ENCODE assay signal across 9 cellular contexts in the genomic region with DNA sequence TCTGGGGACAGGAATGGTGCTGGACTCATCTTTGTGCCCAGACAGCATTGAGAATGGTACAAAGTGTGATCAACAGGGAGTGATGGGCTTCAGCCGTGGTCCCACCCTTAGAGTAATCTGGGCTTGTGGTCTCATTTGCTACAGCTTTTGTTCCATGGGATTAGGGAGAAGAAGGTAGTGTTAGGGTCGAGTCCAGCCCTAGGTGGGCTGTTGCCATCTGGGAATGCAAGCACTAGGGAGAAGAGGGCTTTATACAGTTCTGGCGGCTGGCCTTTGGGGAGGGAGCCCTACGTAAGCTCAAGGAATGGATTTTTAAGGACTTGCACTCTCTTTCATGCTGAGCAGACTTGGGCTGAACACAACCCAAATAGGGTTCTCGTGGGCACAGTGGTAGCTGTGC. TPM values are rescaled to one million over a fixed set of nuclear protein-coding genes. Genes with fewer than 3 reads are reported as not detected.
DNase-seq lines count a peak whose midpoint lies in the region; ATAC-seq and TF ChIP-seq lines count a peak whose summit lies in the region.
"Had no signal": no experiment of that assay in that cellular context is flagged by ENCODE, and none has a peak within 500 bp of the region (broad histone marks: within the 10 kb centered on the region; RNA-seq: fewer than 3 reads in every experiment).

No MANE protein-coding gene starts in this region.

- H3K4me3 ChIP-seq in duodenal mucosa (ENCODE audit: low read depth in 1 of 2, low read length in 2 of 2) (peak overlapping the region in 1 of 2 donors; percentile 40), upper lobe of right lung (no peak overlapping the region)

- H3K9me3 ChIP-seq in duodenal mucosa (ENCODE audit: control insufficient read depth in 1 of 2, low read length in 2 of 2) (peaks cover 2 to 9% of the 10 kb centered on the region in 2 donors), upper lobe of right lung (no peaks in the 10 kb centered on the region)

- POLR2A ChIA-PET in activated naive CD8-positive, alpha-beta T cell treated with anti-CD3 and anti-CD28 coated beads, Interleukin-2, amount 10 ng/mL, durations not matched to agents 7 days and 5 days (lab: Charles Lee), result interaction anchor here (0.9 to 1.0 kb wide), 2 partner anchors 10 to 15 kb away, joined by 3 to 5 read pairs; no protein-coding TSS in a partner anchor
- POLR2A ChIA-PET in naive thymus-derived CD8-positive, alpha-beta T cell (lab: Charles Lee), result no interaction called here

- H3K27me3 ChIP-seq in duodenal mucosa (ENCODE audit: control insufficient read depth in 1 of 2, insufficient read depth in 2 of 2, low read length in 2 of 2), result no peaks in the 10 kb centered on the region
- H3K27me3 ChIP-seq in upper lobe of right lung, result no peaks in the 10 kb centered on the region

- peaks cover 31% of the 10 kb centered on the region for H3K4me1 Mint-ChIP-seq in activated naive CD8-positive, alpha-beta T cell treated with anti-CD3 and anti-CD28 coated beads, Interleukin-2, amount 10 ng/mL, durations not matched to agents 7 days and 5 days
- H3K4me1 Mint-ChIP-seq in activated naive CD8-positive, alpha-beta T cell treated with anti-CD3 and anti-CD28 coated beads, Interleukin-2, amount 50 U/mL, for 24 hours, result peaks cover 29% of the 10 kb centered on the region
- peaks cover 10 to 77% (median 32%) of the 10 kb centered on the region in 4 donors for H3K4me1 Mint-ChIP-seq in naive thymus-derived CD8-positive, alpha-beta T cell

- H3K4me3 Mint-ChIP-seq in activated naive CD8-positive, alpha-beta T cell treated with anti-CD3 and anti-CD28 coated beads, Interleukin-2, amount 10 ng/mL, durations not matched to agents 7 days and 5 days, result peak overlapping the region; percentile 72
- no peak overlapping the region for H3K4me3 Mint-ChIP-seq in activated naive CD8-positive, alpha-beta T cell treated with anti-CD3 and anti-CD28 coated beads, Interleukin-2, amount 50 U/mL, for 24 hours
- H3K4me3 Mint-ChIP-seq in naive thymus-derived CD8-positive, alpha-beta T cell, result peak overlapping the region in 8 of 10 donors; percentile 27 to 80 (median 56)

- H3K4me1 ChIP-seq in duodenal mucosa (ENCODE audit: control insufficient read depth in 1 of 2, insufficient read depth in 2 of 2, low read length in 2 of 2), result peaks cover 42 to 52% of the 10 kb centered on the region in 2 donors
- H3K4me1 ChIP-seq in upper lobe of right lung, result peaks cover 43% of the 10 kb centered on the region

- intact Hi-C loops in upper lobe of right lung (cut with DNase I), result no loop called here

- no peak for TF ChIP-seq CTCF in upper lobe of right lung (IDR thresholded peaks at IDR 0.05)

- H3K36me3 Mint-ChIP-seq in activated naive CD8-positive, alpha-beta T cell treated with anti-CD3 and anti-CD28 coated beads, Interleukin-2, amount 10 ng/mL, durations not matched to agents 7 days and 5 days, result peaks cover 3% of the 10 kb centered on the region
- peaks cover 2% of the 10 kb centered on the region for H3K36me3 Mint-ChIP-seq in activated naive CD8-positive, alpha-beta T cell treated with anti-CD3 and anti-CD28 coated beads, Interleukin-2, amount 50 U/mL, for 24 hours (ENCODE audit: low read depth)
- peaks cover 0 to 17% (median 2%) of the 10 kb centered on the region in 3 donors for H3K36me3 Mint-ChIP-seq in naive thymus-derived CD8-positive, alpha-beta T cell

- H3K36me3 ChIP-seq in duodenal mucosa (ENCODE audit: control insufficient read depth in 1 of 2, insufficient read depth in 2 of 2, low read length in 2 of 2) (no peaks in the 10 kb centered on the region), upper lobe of right lung (no peaks in the 10 kb centered on the region)

- H3K27ac Mint-ChIP-seq in activated naive CD8-positive, alpha-beta T cell treated with anti-CD3 and anti-CD28 coated beads, Interleukin-2, amount 10 ng/mL, durations not matched to agents 7 days and 5 days, result peak overlapping the region; percentile 80
- H3K27ac Mint-ChIP-seq in activated naive CD8-positive, alpha-beta T cell treated with anti-CD3 and anti-CD28 coated beads, Interleukin-2, amount 50 U/mL, for 24 hours, result no peak overlapping the region
- peak overlapping the region in 6 of 10 donors; percentile 3 to 89 (median 66) for H3K27ac Mint-ChIP-seq in naive thymus-derived CD8-positive, alpha-beta T cell

- H3K9me3 Mint-ChIP-seq in activated naive CD8-positive, alpha-beta T cell treated with anti-CD3 and anti-CD28 coated beads, Interleukin-2, amount 10 ng/mL, durations not matched to agents 7 days and 5 days, result peaks cover 8% of the 10 kb centered on the region
- peaks cover 16% of the 10 kb centered on the region for H3K9me3 Mint-ChIP-seq in activated naive CD8-positive, alpha-beta T cell treated with anti-CD3 and anti-CD28 coated beads, Interleukin-2, amount 50 U/mL, for 24 hours
- peaks cover 8 to 19% (median 16%) of the 10 kb centered on the region in 9 donors for H3K9me3 Mint-ChIP-seq in naive thymus-derived CD8-positive, alpha-beta T cell

- ATAC-seq in activated naive CD8-positive, alpha-beta T cell treated with anti-CD3 and anti-CD28 coated beads, Interleukin-2, amount 10 ng/mL, durations not matched to agents 7 days and 5 days (ENCODE audit: low read depth), result no peak
- no peak for ATAC-seq in activated naive CD8-positive, alpha-beta T cell treated with anti-CD3 and anti-CD28 coated beads, Interleukin-2, amount 50 U/mL, for 24 hours
- no peak for ATAC-seq in naive thymus-derived CD8-positive, alpha-beta T cell
- ATAC-seq in upper lobe of right lung (no peak), GM19395 (IDR thresholded peaks at IDR 0.05; ENCODE audit: unreplicated experiment) (no peak)

- H3K27ac ChIP-seq in duodenal mucosa (ENCODE audit: low read depth, low read length) (peak overlapping the region; percentile 7), upper lobe of right lung (peak overlapping the region; percentile 70)

- peaks cover 64% of the 10 kb centered on the region for H3K27me3 Mint-ChIP-seq in activated naive CD8-positive, alpha-beta T cell treated with anti-CD3 and anti-CD28 coated beads, Interleukin-2, amount 10 ng/mL, durations not matched to agents 7 days and 5 days
- H3K27me3 Mint-ChIP-seq in activated naive CD8-positive, alpha-beta T cell treated with anti-CD3 and anti-CD28 coated beads, Interleukin-2, amount 50 U/mL, for 24 hours, result peaks cover 39% of the 10 kb centered on the region
- H3K27me3 Mint-ChIP-seq in naive thymus-derived CD8-positive, alpha-beta T cell, result peaks cover 2 to 43% (median 31%) of the 10 kb centered on the region in 5 donors

- no peak for DNase-seq in activated naive CD8-positive, alpha-beta T cell treated with anti-CD3 and anti-CD28 coated beads, Interleukin-2, amount 10 ng/mL, durations not matched to agents 7 days and 5 days
- DNase-seq in activated naive CD8-positive, alpha-beta T cell treated with anti-CD3 and anti-CD28 coated beads, Interleukin-2, amount 50 U/mL, for 24 hours, result no peak
- no peak for DNase-seq in naive thymus-derived CD8-positive, alpha-beta T cell
- DNase-seq in upper lobe of right lung (no peak), glomerular visceral epithelial cell (ENCODE audit: extremely low spot score) (no peak), NCI-H69 (lab: John Stamatoyannopoulos, UW) (no peak)
- DNase-seq: NCI-H526 treated with DMSO at 0.1 percent for 48 hours had no signal

- H3K9ac ChIP-seq in duodenal mucosa (ENCODE audit: low read depth in 1 of 2, low read length in 2 of 2), result peak overlapping the region in 1 of 2 donors; percentile 1

RNA-seq across cellular contexts. Expression of a gene that starts 4.9 kb away (rescaled TPM):
- total RNA-seq in activated naive CD8-positive, alpha-beta T cell treated with anti-CD3 and anti-CD28 coated beads, Interleukin-2, amount 10 ng/mL, durations not matched to agents 7 days and 5 days, result 1 to 10 TPM; 5.5 to 6.6 TPM
- total RNA-seq in naive thymus-derived CD8-positive, alpha-beta T cell, result 1 to 10 TPM in 1 of 2 experiments, under 1 TPM in 1; 0.55 to 1.4 TPM
- 10 to 100 TPM in 1 of 3 donors, 1 to 10 TPM in 2; 1.2 to 12.2 (median 1.6) TPM for polyA plus RNA-seq in naive thymus-derived CD8-positive, alpha-beta T cell
- 34.5 TPM for total RNA-seq in upper lobe of right lung
